9 cellular contexts compared by ENCODE assay signal in genomic region chr7:93890464-93891068, GRCh38. TPM values are rescaled to one million over a fixed set of nuclear protein-coding genes. Genes with fewer than 3 reads are reported as not detected.
DNase-seq lines count a peak whose midpoint lies in the region; ATAC-seq and TF ChIP-seq lines count a peak whose summit lies in the region.
"Had no signal": no experiment of that assay in that cellular context is flagged by ENCODE, and none has a peak within 500 bp of the region (broad histone marks: within the 10 kb centered on the region; RNA-seq: fewer than 3 reads in every experiment).

Gene TFPI2, minus strand, starts transcription at chr7:93890753. Its CDS starts 75 bp downstream, at chr7:93890678.

- peak; percentile 58 for ATAC-seq in GM19035 (IDR thresholded peaks at IDR 0.05; ENCODE audit: unreplicated experiment)
- ATAC-seq in HG03571 (IDR thresholded peaks at IDR 0.05; ENCODE audit: unreplicated experiment): peak; percentile 43

- no peak for TF ChIP-seq CTCF in ascending aorta (IDR thresholded peaks at IDR 0.05)

- H3K9me3 ChIP-seq in ascending aorta (no peaks in the 10 kb centered on the region), iPS-18c (ENCODE audit: control insufficient read depth, insufficient read depth, low read length) (no peaks in the 10 kb centered on the region), skeletal muscle tissue (ENCODE audit: control insufficient read depth in 3 of 3, low read length in 3 of 3) (no peaks in the 10 kb centered on the region)

- H3K79me2 ChIP-seq in ACC112 (ENCODE audit: control insufficient read depth, insufficient read depth, low read length, unreplicated experiment): peaks cover 3% of the 10 kb centered on the region

- H3K27me3 ChIP-seq in ACC112 (ENCODE audit: insufficient read depth, low read length): no peaks in the 10 kb centered on the region
- no peaks in the 10 kb centered on the region for H3K27me3 ChIP-seq in ascending aorta
- H3K27me3 ChIP-seq in skeletal muscle tissue (ENCODE audit: control insufficient read depth in 3 of 3, insufficient read depth in 3 of 3, low read length in 3 of 3): peaks cover 5 to 11% (median 9%) of the 10 kb centered on the region in 3 donors

- H2AFZ ChIP-seq in ACC112 (ENCODE audit: low read length, unreplicated experiment): peak within 1 kb of the TSS; percentile 72

- intact Hi-C loops in ascending aorta (cut with DNase I): no loop called here

- H3K4me3 ChIP-seq in ACC112 (ENCODE audit: low read depth, low read length) (peak within 1 kb of the TSS; percentile 93), ascending aorta (peak within 1 kb of the TSS; percentile 63 to 82), iPS-18c (ENCODE audit: insufficient read depth, low read depth, low read length) (peak within 1 kb of the TSS; percentile 74), skeletal muscle tissue (ENCODE audit: low read length in 3 of 3) (peak within 1 kb of the TSS; percentile 56 to 64 (median 62))

- peak within 1 kb of the TSS; percentile 72 for H3K27ac ChIP-seq in ACC112 (ENCODE audit: low read depth, low read length)
- H3K27ac ChIP-seq in ascending aorta: no peak within 1 kb of the TSS
- H3K27ac ChIP-seq in skeletal muscle tissue (ENCODE audit: low read depth, low read length): no peak within 1 kb of the TSS

- H3K9ac ChIP-seq in skeletal muscle tissue (ENCODE audit: low read depth in 1 of 3, low read length in 3 of 3): peak within 1 kb of the TSS in 2 of 3 donors; percentile 4 to 23

- no peaks in the 10 kb centered on the region for H3K36me3 ChIP-seq in ACC112 (ENCODE audit: insufficient read depth, low read length)
- no peaks in the 10 kb centered on the region for H3K36me3 ChIP-seq in ascending aorta
- no peaks in the 10 kb centered on the region for H3K36me3 ChIP-seq in skeletal muscle tissue (ENCODE audit: control insufficient read depth in 3 of 3, insufficient read depth in 3 of 3, low read length in 3 of 3)

- H3K4me1 ChIP-seq in ACC112 (ENCODE audit: control insufficient read depth, insufficient read depth, low read length, unreplicated experiment): peaks cover 17% of the 10 kb centered on the region
- H3K4me1 ChIP-seq in ascending aorta: peaks cover 0 to 2% of the 10 kb centered on the region in 2 donors
- H3K4me1 ChIP-seq in skeletal muscle tissue (ENCODE audit: control insufficient read depth in 3 of 3, insufficient read depth in 3 of 3, low read length in 3 of 3): peaks cover 0 to 4% (median 0%) of the 10 kb centered on the region in 3 donors

- DNase-seq in ascending aorta (ENCODE audit: low spot score in 2 of 2) (peak in 1 of 2 donors; percentile 75), UCSD-AML1 (lab: John Stamatoyannopoulos, UW; ENCODE audit: unreplicated experiment) (no peak), NCI-H187 (lab: John Stamatoyannopoulos, UW) (no peak)

RNA-seq across cellular contexts. Expression of gene TFPI2, which starts in this region (rescaled TPM):
- not detected for total RNA-seq in ascending aorta
- 1.0 TPM for total RNA-seq in skeletal muscle tissue
- total RNA-seq: mononuclear cell had no signal
